In the genomic region with DNA sequence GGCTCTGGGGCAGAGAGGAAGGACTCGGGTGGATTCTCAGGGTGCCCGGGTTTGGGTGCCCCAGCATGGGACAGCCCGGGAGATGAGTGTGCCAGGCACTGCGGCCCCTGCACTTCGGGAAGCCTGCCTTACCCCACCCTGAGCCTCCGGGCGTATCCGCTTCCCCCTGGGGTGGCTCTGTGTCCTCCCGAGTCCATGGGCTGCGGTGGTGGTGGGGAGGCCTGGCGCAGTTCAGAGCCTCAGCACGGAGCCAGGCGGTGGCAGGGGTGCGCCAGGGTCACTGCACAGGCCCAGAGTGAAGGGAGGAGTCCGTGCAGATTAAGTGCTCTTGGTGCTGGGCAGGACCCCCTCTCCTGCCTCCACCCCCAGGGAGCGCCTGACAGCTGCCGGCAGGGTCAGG, we compare ENCODE assay signal across 1 cellular context.
TF ChIP-seq lines count a peak whose summit lies in the region.

No MANE protein-coding gene starts in this region.

TF ChIP-seq in HepG2, 621 proteins besides CTCF, POLR2A, EP300 and RAD21 (continues in another document):
- TF ChIP-seq ATF3 (CRISPR knock-in tag; IDR thresholded peaks at IDR 0.05) = no peak
- TF ChIP-seq ZNF256 (CRISPR knock-in tag; conservative IDR thresholded peaks at IDR 0.05) = no peak
- 0 out of 2 replicates have a peak, but pooled peaks have one; percentile 2 for TF ChIP-seq ARID4A (CRISPR knock-in tag; IDR thresholded peaks at IDR 0.05; ENCODE audit: borderline replicate concordance)
- peak; percentile 10 for TF ChIP-seq PTBP1 (IDR thresholded peaks at IDR 0.05; ENCODE audit: low read depth, low read length, poor library complexity, severe bottlenecking)
- TF ChIP-seq WIZ (CRISPR knock-in tag; IDR thresholded peaks at IDR 0.05) = no peak
- TF ChIP-seq KDM2A (CRISPR knock-in tag; IDR thresholded peaks at IDR 0.05; ENCODE audit: borderline replicate concordance, low read depth) = peak; percentile 12
- TF ChIP-seq AGO2 (optimal IDR thresholded peaks at IDR 0.05; ENCODE audit: low read depth, low read length) = peak; percentile 69
- TF ChIP-seq, protein P1, sequence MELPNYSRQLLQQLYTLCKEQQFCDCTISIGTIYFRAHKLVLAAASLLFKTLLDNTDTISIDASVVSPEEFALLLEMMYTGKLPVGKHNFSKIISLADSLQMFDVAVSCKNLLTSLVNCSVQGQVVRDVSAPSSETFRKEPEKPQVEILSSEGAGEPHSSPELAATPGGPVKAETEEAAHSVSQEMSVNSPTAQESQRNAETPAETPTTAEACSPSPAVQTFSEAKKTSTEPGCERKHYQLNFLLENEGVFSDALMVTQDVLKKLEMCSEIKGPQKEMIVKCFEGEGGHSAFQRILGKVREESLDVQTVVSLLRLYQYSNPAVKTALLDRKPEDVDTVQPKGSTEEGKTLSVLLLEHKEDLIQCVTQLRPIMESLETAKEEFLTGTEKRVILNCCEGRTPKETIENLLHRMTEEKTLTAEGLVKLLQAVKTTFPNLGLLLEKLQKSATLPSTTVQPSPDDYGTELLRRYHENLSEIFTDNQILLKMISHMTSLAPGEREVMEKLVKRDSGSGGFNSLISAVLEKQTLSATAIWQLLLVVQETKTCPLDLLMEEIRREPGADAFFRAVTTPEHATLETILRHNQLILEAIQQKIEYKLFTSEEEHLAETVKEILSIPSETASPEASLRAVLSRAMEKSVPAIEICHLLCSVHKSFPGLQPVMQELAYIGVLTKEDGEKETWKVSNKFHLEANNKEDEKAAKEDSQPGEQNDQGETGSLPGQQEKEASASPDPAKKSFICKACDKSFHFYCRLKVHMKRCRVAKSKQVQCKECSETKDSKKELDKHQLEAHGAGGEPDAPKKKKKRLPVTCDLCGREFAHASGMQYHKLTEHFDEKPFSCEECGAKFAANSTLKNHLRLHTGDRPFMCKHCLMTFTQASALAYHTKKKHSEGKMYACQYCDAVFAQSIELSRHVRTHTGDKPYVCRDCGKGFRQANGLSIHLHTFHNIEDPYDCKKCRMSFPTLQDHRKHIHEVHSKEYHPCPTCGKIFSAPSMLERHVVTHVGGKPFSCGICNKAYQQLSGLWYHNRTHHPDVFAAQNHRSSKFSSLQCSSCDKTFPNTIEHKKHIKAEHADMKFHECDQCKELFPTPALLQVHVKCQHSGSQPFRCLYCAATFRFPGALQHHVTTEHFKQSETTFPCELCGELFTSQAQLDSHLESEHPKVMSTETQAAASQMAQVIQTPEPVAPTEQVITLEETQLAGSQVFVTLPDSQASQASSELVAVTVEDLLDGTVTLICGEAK (IDR thresholded peaks at IDR 0.05) = no peak
- TF ChIP-seq, protein P1 (CRISPR knock-in tag; IDR thresholded peaks at IDR 0.05) = no peak
- TF ChIP-seq ZBTB14 (CRISPR knock-in tag; IDR thresholded peaks at IDR 0.05) = no peak
- 0 out of 2 replicates have a peak, but pooled peaks have one; percentile 4 for TF ChIP-seq HOXA3 (CRISPR knock-in tag; IDR thresholded peaks at IDR 0.05)
- no peak for TF ChIP-seq ZNF770 (CRISPR knock-in tag; IDR thresholded peaks at IDR 0.05)
- no peak for TF ChIP-seq KLF11 (CRISPR knock-in tag; IDR thresholded peaks at IDR 0.05)
- no peak for TF ChIP-seq RXRA (CRISPR knock-in tag; IDR thresholded peaks at IDR 0.05)
- peak; percentile 1 for TF ChIP-seq TEAD3 (CRISPR knock-in tag; optimal IDR thresholded peaks at IDR 0.05; ENCODE audit: borderline replicate concordance)
- TF ChIP-seq, protein P2, sequence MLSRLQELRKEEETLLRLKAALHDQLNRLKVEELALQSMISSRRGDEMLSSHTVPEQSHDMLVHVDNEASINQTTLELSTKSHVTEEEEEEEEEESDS (CRISPR knock-in tag; IDR thresholded peaks at IDR 0.05; ENCODE audit: borderline replicate concordance) = no peak
- no peak for TF ChIP-seq SOX6 (IDR thresholded peaks at IDR 0.05)
- TF ChIP-seq SOX6 (CRISPR knock-in tag; IDR thresholded peaks at IDR 0.05) = no peak
- TF ChIP-seq HNRNPUL1 (IDR thresholded peaks at IDR 0.05; ENCODE audit: low read depth, low read length) = no peak
- TF ChIP-seq RNF2 (conservative IDR thresholded peaks at IDR 0.05; ENCODE audit: low read depth) = no peak
- TF ChIP-seq GABPB1 (CRISPR knock-in tag; IDR thresholded peaks at IDR 0.05) = peak; percentile 12; the same call in 1 of the 2 replicates
- TF ChIP-seq, protein P3, sequence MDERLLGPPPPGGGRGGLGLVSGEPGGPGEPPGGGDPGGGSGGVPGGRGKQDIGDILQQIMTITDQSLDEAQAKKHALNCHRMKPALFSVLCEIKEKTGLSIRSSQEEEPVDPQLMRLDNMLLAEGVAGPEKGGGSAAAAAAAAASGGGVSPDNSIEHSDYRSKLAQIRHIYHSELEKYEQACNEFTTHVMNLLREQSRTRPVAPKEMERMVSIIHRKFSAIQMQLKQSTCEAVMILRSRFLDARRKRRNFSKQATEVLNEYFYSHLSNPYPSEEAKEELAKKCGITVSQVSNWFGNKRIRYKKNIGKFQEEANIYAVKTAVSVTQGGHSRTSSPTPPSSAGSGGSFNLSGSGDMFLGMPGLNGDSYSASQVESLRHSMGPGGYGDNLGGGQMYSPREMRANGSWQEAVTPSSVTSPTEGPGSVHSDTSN (CRISPR knock-in tag; IDR thresholded peaks at IDR 0.05) = no peak
- no peak for TF ChIP-seq DNMT3B (CRISPR knock-in tag; conservative IDR thresholded peaks at IDR 0.05)
- no peak for TF ChIP-seq IRF1 (CRISPR knock-in tag; IDR thresholded peaks at IDR 0.05; ENCODE audit: low read depth)
- no peak for TF ChIP-seq MTF2 (CRISPR knock-in tag; IDR thresholded peaks at IDR 0.05; ENCODE audit: borderline replicate concordance)
- TF ChIP-seq ZNF33B (CRISPR knock-in tag; IDR thresholded peaks at IDR 0.05) = no peak
- no peak for TF ChIP-seq GPBP1L1 (CRISPR knock-in tag; IDR thresholded peaks at IDR 0.05)
- TF ChIP-seq AGO1 (IDR thresholded peaks at IDR 0.05; ENCODE audit: low read depth, low read length, poor library complexity, severe bottlenecking) = peak; percentile 92
